ENCODE assay signal across 12 cellular contexts in genomic region chr5:67807116-67807888, GRCh38.
DNase-seq lines count a peak whose midpoint lies in the region; ATAC-seq and TF ChIP-seq lines count a peak whose summit lies in the region.
"Had no signal": no experiment of that assay in that cellular context is flagged by ENCODE, and none has a peak within 500 bp of the region (broad histone marks: within the 10 kb centered on the region; RNA-seq: fewer than 3 reads in every experiment).

No MANE protein-coding gene starts in this region.

- H3K9me3 ChIP-seq in hepatocyte (ENCODE audit: low read depth) (no peaks in the 10 kb centered on the region), upper lobe of right lung (no peaks in the 10 kb centered on the region)

- H3K4me3 ChIP-seq in hepatocyte (no peak overlapping the region), upper lobe of right lung (no peak overlapping the region)
- H3K4me3 ChIP-seq: neural progenitor cell had no signal

- H4K20me1 ChIP-seq in hepatocyte (ENCODE audit: insufficient read depth, poor library complexity, severe bottlenecking) = no peaks in the 10 kb centered on the region

- H2AFZ ChIP-seq in hepatocyte = no peak overlapping the region
- H2AFZ ChIP-seq: neural progenitor cell had no signal

- over 99% methylated on average over 4 of the region's 4 CpGs for WGBS in hepatocyte (ENCODE audit: low lambda C conversion rate, missing lambda C conversion rate)

- H3K4me1 ChIP-seq in hepatocyte (ENCODE audit: insufficient read depth) = no peaks in the 10 kb centered on the region
- no peaks in the 10 kb centered on the region for H3K4me1 ChIP-seq in upper lobe of right lung

- intact Hi-C loops in left ventricle myocardium superior (cut with micrococcal nuclease) (loop anchor here (10.0 kb wide), 1 partner anchor 113 kb away; no protein-coding TSS in a partner anchor), upper lobe of right lung (cut with DNase I) (no loop called here)

- no peaks in the 10 kb centered on the region for H3K27me3 ChIP-seq in hepatocyte
- no peaks in the 10 kb centered on the region for H3K27me3 ChIP-seq in upper lobe of right lung
- H3K27me3 ChIP-seq: neural progenitor cell had no signal

- in situ Hi-C loops in GM13976 (cut with MboI; ENCODE audit: low sequenced_read_pairs, unreplicated experiment) = no loop called here

- no peaks in the 10 kb centered on the region for H3K79me2 ChIP-seq in hepatocyte

- ATAC-seq in GM19467 (IDR thresholded peaks at IDR 0.05; ENCODE audit: unreplicated experiment) = peak; percentile 51
- peak; percentile 37 for ATAC-seq in HG03196 (IDR thresholded peaks at IDR 0.05; ENCODE audit: unreplicated experiment)
- ATAC-seq in left ventricle myocardium superior = peak; percentile 88
- ATAC-seq in HG02970 (IDR thresholded peaks at IDR 0.05; ENCODE audit: low FRiP score, unreplicated experiment) = no peak
- ATAC-seq in upper lobe of right lung = no peak

- DNase-seq in GM13976 (ENCODE audit: low spot score) = peak; percentile 31
- DNase-seq in left ventricle myocardium superior = peak; percentile 32
- DNase-seq in hepatocyte (ENCODE audit: low spot score) = no peak
- no peak for DNase-seq in upper lobe of right lung
- DNase-seq in midbrain (lab: John Stamatoyannopoulos, UW) = no peak
- DNase-seq: activated T-cell treated with anti-CD3 and anti-CD28 coated beads, Interleukin-2, amount 50 U/mL, for 24 hours; GOT3; stimulated activated naive CD4-positive, alpha-beta T cell had no signal

- H3K27ac ChIP-seq in hepatocyte (no peak overlapping the region), upper lobe of right lung (no peak overlapping the region)
- H3K27ac ChIP-seq: neural progenitor cell had no signal

- H3K36me3 ChIP-seq in hepatocyte (replicated peaks; ENCODE audit: insufficient read depth, low read depth) (no peaks in the 10 kb centered on the region), upper lobe of right lung (no peaks in the 10 kb centered on the region)
- H3K36me3 ChIP-seq: neural progenitor cell had no signal

- no peak for TF ChIP-seq CTCF in GM13976 (IDR thresholded peaks at IDR 0.05; ENCODE audit: borderline replicate concordance, control extremely low read depth, extremely low read depth, insufficient read depth, missing control alignments)
- TF ChIP-seq CTCF in hepatocyte (IDR thresholded peaks at IDR 0.05; ENCODE audit: poor library complexity) = no peak
- TF ChIP-seq CTCF in upper lobe of right lung (IDR thresholded peaks at IDR 0.05) = no peak

- no peaks in the 10 kb centered on the region for H3K9me2 ChIP-seq in hepatocyte (replicated peaks; ENCODE audit: insufficient read depth)

- no peak overlapping the region for H3K4me2 ChIP-seq in hepatocyte

Comparison
In these comparisons a context has a peak if more than half of its experiments do, and no peak if none do; other contexts are left out.
1. DNase-seq: peak in GM13976 (single experiment) and left ventricle myocardium superior (single experiment); none in hepatocyte (single experiment), upper lobe of right lung (single experiment) and midbrain (single experiment).
2. ATAC-seq: peak in GM19467 (single experiment), HG03196 (single experiment) and left ventricle myocardium superior (single experiment); none in HG02970 (single experiment) and upper lobe of right lung (single experiment).